ENCODE assay signal across 31 cellular contexts in the genomic region with DNA sequence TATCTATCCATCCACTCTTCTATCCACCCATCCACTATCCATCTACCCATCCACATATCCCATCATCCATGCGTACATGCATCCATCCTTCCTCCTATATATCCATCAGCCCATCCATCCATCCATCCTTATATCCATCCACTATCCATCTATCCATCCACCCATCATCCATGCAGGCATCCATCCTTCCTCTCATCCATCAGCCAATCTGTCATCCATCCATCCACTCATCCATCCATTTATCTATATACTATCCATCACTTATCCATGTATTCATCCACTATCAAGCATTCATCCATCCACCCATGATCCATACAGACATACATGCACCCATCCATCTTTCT.
A peak's percentile ranks its signal among the peaks of the same experiment; 100 is the strongest.
DNase-seq lines count a peak whose midpoint lies in the region; FAIRE-seq and TF ChIP-seq lines count a peak whose summit lies in the region.
"Had no signal": no experiment of that assay in that cellular context is flagged by ENCODE, and none has a peak within 500 bp of the region (broad histone marks: within the 10 kb centered on the region; RNA-seq: fewer than 3 reads in every experiment).

No MANE protein-coding gene starts in this region.

- CTCF ChIA-PET in HEK293 (lab: Yijun Ruan, JAX) (no interaction called here), H1 (lab: Charles Lee; ENCODE audit: partially characterized antibody) (no interaction called here)

- H4K20me1 ChIP-seq in H1 (replicated peaks in 1 of 2; ENCODE audit: control insufficient read depth in 1 of 2, insufficient read depth in 2 of 2, low read length in 2 of 2) = peaks cover 0 to 20% of the 10 kb centered on the region in 2 experiments
- H4K20me1 ChIP-seq: BLaER1; BLaER1 treated with 17β-estradiol and CSF1 and Interleukin-3, amounts not matched to agents 10 nM and 100 nM had no signal

- POLR2A ChIA-PET in HEK293 (lab: Yijun Ruan, JAX) (no interaction called here), H1 (lab: Charles Lee; ENCODE audit: partially characterized antibody) (no interaction called here)

- peak overlapping the region; percentile 73 for H3K56ac ChIP-seq in H1 (replicated peaks; ENCODE audit: insufficient read length, low read depth, low read length)

- H3K4me1 ChIP-seq in HEK293 (ENCODE audit: control insufficient read depth, insufficient read depth, low read length) (no peaks in the 10 kb centered on the region), H1 (replicated peaks in 1 of 4; ENCODE audit: control insufficient read depth in 3 of 4, insufficient read depth in 4 of 4, low read length in 3 of 4) (no peaks in the 10 kb centered on the region), transverse colon (no peaks in the 10 kb centered on the region)
- H3K4me1 ChIP-seq: A549, BE2C, Caco-2 had no signal

- no peak overlapping the region for H3K9ac ChIP-seq in H1 (replicated peaks in 1 of 4; ENCODE audit: extremely low read depth in 1 of 4, low read depth in 3 of 4, low read length in 3 of 4)
- H3K9ac ChIP-seq: BLaER1; BLaER1 treated with 17β-estradiol and CSF1 and Interleukin-3, amounts not matched to agents 10 nM and 100 nM had no signal

- H3K9me3 ChIP-seq in HEK293 (ENCODE audit: control insufficient read depth, insufficient read depth, low read depth, low read length) (no peaks in the 10 kb centered on the region), H1 (ENCODE audit: insufficient read depth in 2 of 2, low read depth in 1 of 2, low read length in 1 of 2) (0 out of 4 replicates have a peak, but pooled peaks cover 0 to 3% of the 10 kb centered on the region in 2 experiments), transverse colon (no peaks in the 10 kb centered on the region)
- H3K9me3 ChIP-seq: A549; BE2C; BLaER1; BLaER1 treated with 17β-estradiol and CSF1 and Interleukin-3, amounts not matched to agents 10 nM and 100 nM had no signal

- FAIRE-seq in H1 (lab: Jason Lieb, UNC) = no peak
- FAIRE-seq: A204.1, A549, D721Med had no signal

- no peak overlapping the region for H3K4me2 ChIP-seq in H1 (ENCODE audit: insufficient read depth in 1 of 2, low read depth in 2 of 2, low read length in 2 of 2)
- H3K4me2 ChIP-seq: A549; BLaER1; BLaER1 treated with 17β-estradiol and CSF1 and Interleukin-3, amounts not matched to agents 10 nM and 100 nM had no signal

- H3K4ac ChIP-seq in H1 (replicated peaks; ENCODE audit: insufficient read length, low read depth, low read length) = no peak overlapping the region

- no peak overlapping the region for H2AK5ac ChIP-seq in H1 (ENCODE audit: low read depth, low read length)

- H2BK15ac ChIP-seq in H1 (ENCODE audit: low read length) = no peak overlapping the region

- H3K27ac ChIP-seq in HEK293 (ENCODE audit: extremely low read depth, low read depth, low read length) (no peak overlapping the region), H1 (ENCODE audit: low read depth, low read length) (no peak overlapping the region), transverse colon (no peak overlapping the region)
- H3K27ac ChIP-seq: 22Rv1; A549; BLaER1; BLaER1 treated with 17β-estradiol and CSF1 and Interleukin-3, amounts not matched to agents 10 nM and 100 nM; C4-2B had no signal

- no peak overlapping the region for H4K8ac ChIP-seq in H1 (ENCODE audit: extremely low read depth, insufficient read depth, low read length)

- no peak overlapping the region for H4K91ac ChIP-seq in H1 (replicated peaks; ENCODE audit: insufficient read length, low read length)

- in situ Hi-C loops in transverse colon (cut with MboI; ENCODE audit: low pct_ligation_motif_present in 1 of 4, low pct_unique_long_range_greater_than_20kb in 1 of 4, low sequenced_read_pairs in 3 of 4) = no loop called here

- no peaks in the 10 kb centered on the region; a peak in 1 of 7 replicates for H3K27me3 ChIP-seq in H1 (replicated peaks in 1 of 4; ENCODE audit: control insufficient read depth in 3 of 4, extremely low read depth in 1 of 4, insufficient read depth in 3 of 4, low read length in 3 of 4)
- no peaks in the 10 kb centered on the region for H3K27me3 ChIP-seq in transverse colon
- H3K27me3 ChIP-seq: BE2C; BLaER1; BLaER1 treated with 17β-estradiol and CSF1 and Interleukin-3, amounts not matched to agents 10 nM and 100 nM had no signal

- no peak overlapping the region for H3K23ac ChIP-seq in H1 (ENCODE audit: insufficient read length)

- H2BK20ac ChIP-seq in H1 (ENCODE audit: low read length) = no peak overlapping the region

- intact Hi-C loops in transverse colon (cut with DNase I; ENCODE audit: low total_unique reads) = no loop called here

- H3K23me2 ChIP-seq in H1 (ENCODE audit: low read depth, low read length) = peaks cover 25% of the 10 kb centered on the region

- H4K5ac ChIP-seq in H1 (ENCODE audit: insufficient read length, low read depth, low read length) = no peak overlapping the region

- TF ChIP-seq POLR2A in H1 (IDR thresholded peaks at IDR 0.05; ENCODE audit: control extremely low read depth in 1 of 2, low read depth in 2 of 2, low read length in 2 of 2) (no peak), transverse colon (IDR thresholded peaks at IDR 0.05) (no peak)

- H3K79me2 ChIP-seq in H1 (ENCODE audit: control insufficient read depth in 1 of 2, insufficient read depth in 2 of 2, low read length in 2 of 2) = no peaks in the 10 kb centered on the region

- H2BK5ac ChIP-seq in H1 (ENCODE audit: low read depth, low read length) = no peak overlapping the region

- no peak overlapping the region for H3K14ac ChIP-seq in H1 (ENCODE audit: insufficient read length)

- no peak overlapping the region for H2AFZ ChIP-seq in H1 (ENCODE audit: low read length)

- no peaks in the 10 kb centered on the region for H3K36me3 ChIP-seq in HEK293 (ENCODE audit: control insufficient read depth in 2 of 2, insufficient read depth in 1 of 2, low read length in 2 of 2)
- no peaks in the 10 kb centered on the region; a peak in 1 of 8 replicates for H3K36me3 ChIP-seq in H1 (ENCODE audit: control insufficient read depth in 2 of 4, insufficient read depth in 4 of 4, low read length in 3 of 4)
- no peaks in the 10 kb centered on the region for H3K36me3 ChIP-seq in transverse colon
- H3K36me3 ChIP-seq: BE2C; BLaER1; BLaER1 treated with 17β-estradiol and CSF1 and Interleukin-3, amounts not matched to agents 10 nM and 100 nM had no signal

- H3K18ac ChIP-seq in H1 (ENCODE audit: extremely low read depth, low read length) = no peak overlapping the region

- no peak for DNase-seq in H1 (ENCODE audit: low read depth in 1 of 2, low spot score in 2 of 2)
- no peak for DNase-seq in OCI-M2 (lab: John Stamatoyannopoulos, UW; ENCODE audit: unreplicated experiment)
- DNase-seq in transverse colon = no peak
- DNase-seq: 8988T; ACHN; AML-193; BE2C; C1 segment of cervical spinal cord; Caco-2; Calu3; CD4-positive, alpha-beta memory T cell; CD4-positive, alpha-beta T cell; CD4-positive, CD25-positive, alpha-beta regulatory T cell; CD8-positive, alpha-beta memory T cell; CD8-positive, alpha-beta T cell; COR-L47; DMS 273 treated with DMSO at 0.1 percent for 48 hours; DMS153; DMS53; DMS79; DMS79 treated with DMSO at 0.1 percent for 48 hours; DND-41; EL had no signal

- H2BK120ac ChIP-seq in H1 (replicated peaks; ENCODE audit: low read depth, low read length) = no peak overlapping the region

- H3K79me1 ChIP-seq in H1 (ENCODE audit: low read depth, low read length) = no peaks in the 10 kb centered on the region

- no peak for TF ChIP-seq EP300 in H1 (IDR thresholded peaks at IDR 0.05; ENCODE audit: borderline replicate concordance in 1 of 2, low read depth in 2 of 2, low read length in 2 of 2)
- no peak for TF ChIP-seq EP300 in transverse colon (IDR thresholded peaks at IDR 0.05; ENCODE audit: low read depth)

- H2BK12ac ChIP-seq in H1 (ENCODE audit: low read depth, low read length) = no peak overlapping the region

- WGBS in H1 (ENCODE audit: extremely low coverage in 1 of 2, insufficient coverage in 1 of 2, insufficient read length in 1 of 2, insufficient replicate concordance in 2 of 2, low coverage in 1 of 2, low lambda C conversion rate in 2 of 2, missing lambda C conversion rate in 1 of 2), 2 experiments = 75 to 100% methylated on average over 1 of the region's 1 CpG
- WGBS in transverse colon (ENCODE audit: low coverage in 1 of 2), 2 donors = 86 to 88% methylated on average over 1 of the region's 1 CpG

- TF ChIP-seq RAD21 in H1 (IDR thresholded peaks at IDR 0.05 in 1 of 2, conservative IDR thresholded peaks at IDR 0.05 in 1 of 2; ENCODE audit: low read depth in 2 of 2, low read length in 2 of 2) = no peak

- no peak for TF ChIP-seq CTCF in HEK293 (tag by site-specific recombination; IDR thresholded peaks at IDR 0.05)
- no peak for TF ChIP-seq CTCF in H1 (IDR thresholded peaks at IDR 0.05; ENCODE audit: control extremely low read depth in 1 of 3, insufficient read depth in 1 of 3, low read depth in 1 of 3, low read length in 3 of 3)
- TF ChIP-seq CTCF in transverse colon (IDR thresholded peaks at IDR 0.05) = no peak

- H3K4me3 ChIP-seq in HEK293 (ENCODE audit: low read depth, low read length) = no peak overlapping the region
- no peak overlapping the region for H3K4me3 ChIP-seq in H1 (ENCODE audit: extremely low read depth in 1 of 4, insufficient read depth in 2 of 4, low read depth in 3 of 4, low read length in 4 of 4)
- H3K4me3 ChIP-seq in transverse colon = no peak overlapping the region
- H3K4me3 ChIP-seq: A549; BLaER1; BLaER1 treated with 17β-estradiol and CSF1 and Interleukin-3, amounts not matched to agents 10 nM and 100 nM had no signal

TF ChIP-seq in HEK293, 187 proteins besides CTCF, POLR2A, EP300 and RAD21 (continues in another document):
- TF ChIP-seq ZNF621 (tag by site-specific recombination; IDR thresholded peaks at IDR 0.05) (0 out of 2 replicates have a peak, but pooled peaks have one; percentile 36), ZNF366 (tag by site-specific recombination; conservative IDR thresholded peaks at IDR 0.05) (peak; percentile 67), ZBTB17 (tag by site-specific recombination; IDR thresholded peaks at IDR 0.05) (peak; percentile 96)

TF ChIP-seq in H1, 55 proteins besides CTCF, POLR2A, EP300 and RAD21 (continues in another document):
- no peak for TF ChIP-seq BCL11A (IDR thresholded peaks at IDR 0.05; ENCODE audit: low read depth in 2 of 2, low read length in 2 of 2)
- no peak for TF ChIP-seq CTBP2 (IDR thresholded peaks at IDR 0.05; ENCODE audit: borderline replicate concordance, insufficient read depth, insufficient read length, low read length)
- no peak for TF ChIP-seq JUND (IDR thresholded peaks at IDR 0.05; ENCODE audit: low read length)
- no peak for TF ChIP-seq TAF1 (IDR thresholded peaks at IDR 0.05; ENCODE audit: low read depth, low read length)
- no peak for TF ChIP-seq EGR1 (IDR thresholded peaks at IDR 0.05; ENCODE audit: borderline replicate concordance, low read depth, low read length)
- no peak for TF ChIP-seq GABPA (IDR thresholded peaks at IDR 0.05; ENCODE audit: borderline replicate concordance, insufficient read depth, low read length)
- no peak for TF ChIP-seq KDM1A (IDR thresholded peaks at IDR 0.05; ENCODE audit: borderline replicate concordance, low read length)
- no peak for TF ChIP-seq ASH2L (IDR thresholded peaks at IDR 0.05; ENCODE audit: low read length)
- TF ChIP-seq RBBP5 (IDR thresholded peaks at IDR 0.05; ENCODE audit: borderline replicate concordance, low read depth, low read length) = no peak
- no peak for TF ChIP-seq GTF2F1 (IDR thresholded peaks at IDR 0.05; ENCODE audit: borderline replicate concordance, low read depth, low read length)
- TF ChIP-seq ZNF274 (IDR thresholded peaks at IDR 0.05; ENCODE audit: borderline replicate concordance, extremely low read depth, low read length) = no peak
